Comparison of ENCODE assay signal across 9 cellular contexts in genomic region chr2:206981089-206981674, GRCh38. TPM values are rescaled to one million over a fixed set of nuclear protein-coding genes. Genes with fewer than 3 reads are reported as not detected.
"Had no signal": no experiment of that assay in that cellular context is flagged by ENCODE, and none has a peak within 500 bp of the region (broad histone marks: within the 10 kb centered on the region; RNA-seq: fewer than 3 reads in every experiment).

No MANE protein-coding gene starts in this region.

- DNase-seq: esophagus squamous epithelium had no signal

- ATAC-seq: activated T-cell treated with anti-CD3 and anti-CD28 coated beads, Interleukin-2, amount 50 U/mL, for 4 hours; T-helper 17 cell had no signal

RNA-seq across cellular contexts. Expression of gene CPO, which starts 41.9 kb away (rescaled TPM):
- total RNA-seq: activated CD8-positive, alpha-beta T cell treated with anti-CD3 and anti-CD28 coated beads for 36 hours; activated T-cell treated with anti-CD3 and anti-CD28 coated beads, Interleukin-2, amount 50 U/mL, for 4 hours; astrocyte; colonic mucosa; esophagus squamous epithelium; myocyte; pulmonary artery endothelial cell; skeletal muscle tissue had no signal
